19 cellular contexts compared by ENCODE assay signal in genomic region chr13:113968463-113969310, GRCh38. TPM values are rescaled to one million over a fixed set of nuclear protein-coding genes. Genes with fewer than 3 reads are reported as not detected.
DNase-seq lines count a peak whose midpoint lies in the region; ATAC-seq, FAIRE-seq and TF ChIP-seq lines count a peak whose summit lies in the region.
"Had no signal": no experiment of that assay in that cellular context is flagged by ENCODE, and none has a peak within 500 bp of the region (broad histone marks: within the 10 kb centered on the region; RNA-seq: fewer than 3 reads in every experiment).

No MANE protein-coding gene starts in this region.

- POLR2A ChIA-PET in AG04450 (lab: Yijun Ruan, JAX), result no interaction called here
- POLR2A ChIA-PET in H1 (lab: Charles Lee; ENCODE audit: partially characterized antibody), result no interaction called here

- no peak for TF ChIP-seq POLR2A in H1 (IDR thresholded peaks at IDR 0.05; ENCODE audit: control extremely low read depth in 1 of 2, low read depth in 2 of 2, low read length in 2 of 2)

- DNase-seq in AG04450 (ENCODE audit: low read depth, low spot score) (no peak), HFF-Myc (ENCODE audit: extremely low read depth, low read depth) (no peak), H1 (ENCODE audit: low read depth in 1 of 2, low spot score in 2 of 2) (no peak), mucosa of descending colon (peak in 2 of 3 donors; percentile 21 to 34), NCI-H1694 (lab: John Stamatoyannopoulos, UW) (no peak), NCI-H146 treated with DMSO at 0.1 percent for 48 hours (lab: John Stamatoyannopoulos, UW; ENCODE audit: unreplicated experiment) (no peak), D341Med (ENCODE audit: low spot score) (no peak)
- DNase-seq: activated CD8-positive, alpha-beta T cell treated with anti-CD3 and anti-CD28 coated beads, Interleukin-2, amount 10 ng/mL, durations not matched to agents 7 days and 5 days; activated naive CD4-positive, alpha-beta T cell treated with anti-CD3 and anti-CD28 coated beads, Interleukin-2, amount 10 ng/mL, durations not matched to agents 7 days and 5 days; activated T-cell treated with anti-CD3 and anti-CD28 coated beads, Interleukin-2, amount 50 U/mL, for 4 hours; anterior cingulate cortex; Kasumi-1; NCI-H1092 treated with DMSO at 0.1 percent for 48 hours; NCI-H524 treated with DMSO at 0.1 percent for 48 hours; SHP77; stimulated activated CD4-positive, alpha-beta T cell treated with anti-CD3 and anti-CD28 coated beads, Interleukin-15, amount 100 ng/mL, for 24 hours had no signal

- 90% methylated on average over 17 of the region's 17 CpGs; no CpG with 5 or more reads in 1 of the 2 experiments for WGBS in H1 (ENCODE audit: extremely low coverage in 1 of 2, insufficient coverage in 1 of 2, insufficient read length in 1 of 2, insufficient replicate concordance in 2 of 2, low coverage in 1 of 2, low lambda C conversion rate in 2 of 2, missing lambda C conversion rate in 1 of 2), 2 experiments

- H4K91ac ChIP-seq in H1 (replicated peaks; ENCODE audit: insufficient read length, low read length), result no peak overlapping the region

- H2AK5ac ChIP-seq in H1 (ENCODE audit: low read depth, low read length), result no peak overlapping the region

- no peaks in the 10 kb centered on the region for H3K27me3 ChIP-seq in AG04450 (ENCODE audit: control insufficient read depth, insufficient read depth, low read length)
- H3K27me3 ChIP-seq in H1 (replicated peaks in 1 of 4; ENCODE audit: control insufficient read depth in 3 of 4, extremely low read depth in 1 of 4, insufficient read depth in 3 of 4, low read length in 3 of 4), result no peaks in the 10 kb centered on the region

- no peak overlapping the region for H3K56ac ChIP-seq in H1 (replicated peaks; ENCODE audit: insufficient read length, low read depth, low read length)

- no peak for TF ChIP-seq EP300 in H1 (IDR thresholded peaks at IDR 0.05; ENCODE audit: borderline replicate concordance in 1 of 2, low read depth in 2 of 2, low read length in 2 of 2)

- ATAC-seq in mucosa of descending colon, result no peak
- ATAC-seq in HG03159 (IDR thresholded peaks at IDR 0.05; ENCODE audit: unreplicated experiment), result no peak
- ATAC-seq: activated CD8-positive, alpha-beta T cell treated with anti-CD3 and anti-CD28 coated beads, Interleukin-2, amount 10 ng/mL, durations not matched to agents 7 days and 5 days; activated T-cell treated with anti-CD3 and anti-CD28 coated beads, Interleukin-2, amount 50 U/mL, for 4 hours; CD8-positive, alpha-beta T cell had no signal

- H3K23me2 ChIP-seq in H1 (ENCODE audit: low read depth, low read length), result peaks cover 13% of the 10 kb centered on the region; the same call in 1 of the 2 replicates

- no peak overlapping the region for H4K5ac ChIP-seq in H1 (ENCODE audit: insufficient read length, low read depth, low read length)

- intact Hi-C loops in mucosa of descending colon (cut with DNase I, micrococcal nuclease), result no loop called here

- H2BK15ac ChIP-seq in H1 (ENCODE audit: low read length), result no peak overlapping the region

- H4K20me1 ChIP-seq in H1 (replicated peaks in 1 of 2; ENCODE audit: control insufficient read depth in 1 of 2, insufficient read depth in 2 of 2, low read length in 2 of 2), result peaks cover 0 to 8% of the 10 kb centered on the region in 2 experiments

- peak; percentile 1 to 25; a peak in 1 of 4 replicates for TF ChIP-seq RAD21 in H1 (IDR thresholded peaks at IDR 0.05 in 1 of 2, conservative IDR thresholded peaks at IDR 0.05 in 1 of 2; ENCODE audit: low read depth in 2 of 2, low read length in 2 of 2)

- H3K79me1 ChIP-seq in H1 (ENCODE audit: low read depth, low read length), result no peaks in the 10 kb centered on the region

- H3K23ac ChIP-seq in H1 (ENCODE audit: insufficient read length), result no peak overlapping the region

- H3K79me2 ChIP-seq in H1 (ENCODE audit: control insufficient read depth in 1 of 2, insufficient read depth in 2 of 2, low read length in 2 of 2), result no peaks in the 10 kb centered on the region

- no peaks in the 10 kb centered on the region for H3K36me3 ChIP-seq in H1 (ENCODE audit: control insufficient read depth in 2 of 4, insufficient read depth in 4 of 4, low read length in 3 of 4)
- no peaks in the 10 kb centered on the region for H3K36me3 ChIP-seq in mucosa of descending colon (ENCODE audit: low read depth)

- H3K9me3 ChIP-seq in AG04450 (ENCODE audit: control insufficient read depth, insufficient read depth, low read length) (peaks cover 12% of the 10 kb centered on the region; the same call in 1 of the 2 replicates), H1 (ENCODE audit: insufficient read depth in 2 of 2, low read depth in 1 of 2, low read length in 1 of 2) (peaks cover 17 to 22% of the 10 kb centered on the region in 2 experiments; a peak in 3 of 4 replicates), mucosa of descending colon (no peaks in the 10 kb centered on the region)

- H3K4me1 ChIP-seq in H1 (replicated peaks in 1 of 4; ENCODE audit: control insufficient read depth in 3 of 4, insufficient read depth in 4 of 4, low read length in 3 of 4), result no peaks in the 10 kb centered on the region
- peaks cover 22% of the 10 kb centered on the region for H3K4me1 ChIP-seq in mucosa of descending colon (ENCODE audit: low read depth)

- H2AFZ ChIP-seq in H1 (ENCODE audit: low read length), result no peak overlapping the region

- no peak overlapping the region for H3K9ac ChIP-seq in H1 (replicated peaks in 1 of 4; ENCODE audit: extremely low read depth in 1 of 4, low read depth in 3 of 4, low read length in 3 of 4)

- H3K4me3 ChIP-seq in AG04450 (ENCODE audit: low read depth, low read length) (no peak overlapping the region), HFF-Myc (replicated peaks; ENCODE audit: low read depth, low read length) (no peak overlapping the region), H1 (ENCODE audit: extremely low read depth in 1 of 4, insufficient read depth in 2 of 4, low read depth in 3 of 4, low read length in 4 of 4) (no peak overlapping the region), mucosa of descending colon (no peak overlapping the region)
- H3K4me3 ChIP-seq: coronary artery had no signal

- H3K4me2 ChIP-seq in H1 (ENCODE audit: insufficient read depth in 1 of 2, low read depth in 2 of 2, low read length in 2 of 2), result no peak overlapping the region

- H3K4ac ChIP-seq in H1 (replicated peaks; ENCODE audit: insufficient read length, low read depth, low read length), result no peak overlapping the region

- no peak overlapping the region for H2BK120ac ChIP-seq in H1 (replicated peaks; ENCODE audit: low read depth, low read length)

- TF ChIP-seq CTCF in AG04450 (IDR thresholded peaks at IDR 0.05; ENCODE audit: low read depth, low read length) (peak; percentile 15; the same call in 1 of the 2 replicates), HFF-Myc (IDR thresholded peaks at IDR 0.05; ENCODE audit: low read depth, low read length, missing control alignments) (peak; percentile 21), H1 (IDR thresholded peaks at IDR 0.05; ENCODE audit: control extremely low read depth in 1 of 3, insufficient read depth in 1 of 3, low read depth in 1 of 3, low read length in 3 of 3) (peak in 2 of 3 experiments; percentile 19 to 26; a peak in 2 of 4 replicates), mucosa of descending colon (IDR thresholded peaks at IDR 0.05) (no peak)

- H3K14ac ChIP-seq in H1 (ENCODE audit: insufficient read length), result no peak overlapping the region

- H2BK5ac ChIP-seq in H1 (ENCODE audit: low read depth, low read length), result no peak overlapping the region

- CTCF ChIA-PET in AG04450 (lab: Charles Lee), result no interaction called here
- CTCF ChIA-PET in H1 (lab: Charles Lee; ENCODE audit: partially characterized antibody), result interaction anchor here (0.7 to 2.4 kb wide), 3 partner anchors 121 to 144 kb away, joined by 3 to 8 read pairs (median 4); no protein-coding TSS in a partner anchor

- H4K8ac ChIP-seq in H1 (ENCODE audit: extremely low read depth, insufficient read depth, low read length), result 0 out of 2 replicates have a peak overlapping the region, but pooled peaks have one; percentile 14

- H2BK12ac ChIP-seq in H1 (ENCODE audit: low read depth, low read length), result no peak overlapping the region

- no peak overlapping the region for H2BK20ac ChIP-seq in H1 (ENCODE audit: low read length)

- FAIRE-seq in H1 (lab: Jason Lieb, UNC), result no peak

- H3K18ac ChIP-seq in H1 (ENCODE audit: extremely low read depth, low read length), result no peak overlapping the region

- H3K27ac ChIP-seq in AG04450 (ENCODE audit: low read depth, low read length), result no peak overlapping the region
- no peak overlapping the region for H3K27ac ChIP-seq in H1 (ENCODE audit: low read depth, low read length)
- H3K27ac ChIP-seq: coronary artery had no signal

TF ChIP-seq in H1, 55 proteins besides CTCF, POLR2A, EP300 and RAD21 (continues in another document):
- TF ChIP-seq CHD2 (IDR thresholded peaks at IDR 0.05; ENCODE audit: low read length) (no peak), YY1 (IDR thresholded peaks at IDR 0.05; ENCODE audit: low read depth, low read length) (no peak), FOSL1 (IDR thresholded peaks at IDR 0.05; ENCODE audit: insufficient read depth, low read depth, low read length) (no peak), CBX8 (IDR thresholded peaks at IDR 0.05; ENCODE audit: borderline replicate concordance, low read depth, low read length) (no peak), EGR1 (IDR thresholded peaks at IDR 0.05; ENCODE audit: borderline replicate concordance, low read depth, low read length) (no peak), SP4 (IDR thresholded peaks at IDR 0.05; ENCODE audit: low read length) (no peak), TCF12 (IDR thresholded peaks at IDR 0.05; ENCODE audit: low read depth, low read length) (no peak), CHD1 (IDR thresholded peaks at IDR 0.05; ENCODE audit: low read depth, low read length) (no peak), SIX5 (IDR thresholded peaks at IDR 0.05; ENCODE audit: low read depth, low read length) (no peak), TEAD4 (IDR thresholded peaks at IDR 0.05; ENCODE audit: low read depth, low read length) (no peak), GABPA (IDR thresholded peaks at IDR 0.05; ENCODE audit: borderline replicate concordance, insufficient read depth, low read length) (no peak), POU5F1 (IDR thresholded peaks at IDR 0.05; ENCODE audit: low read depth, low read length) (no peak)

RNA-seq across cellular contexts. Expression of gene C13orf46, which starts 5.2 kb away (rescaled TPM):
- 0.35 and 0.51 TPM in 2 replicates for polyA plus RNA-seq in AG04450 (2011; rRNA removed)
- polyA minus RNA-seq in AG04450 (2011; rRNA and poly(A)+ RNA removed), result 0.70 and 1.7 TPM in 2 replicates
- 0.21 and 0.28 TPM in 2 replicates for total RNA-seq in H1 (2021; fragmentation: NEBNext Ultra II Directional; extraction: Animal tissue kit (Norgen Biotek cat#: 25700))
- 0.23 and 0.60 TPM in 2 replicates for polyA plus RNA-seq in H1 (2011; rRNA removed)
- 0.21 TPM for polyA plus RNA-seq in H1 (2011; cell fraction: cytosol; rRNA removed)
- polyA plus RNA-seq in H1 (2011; cell fraction: nucleus; rRNA removed), result 1.2 TPM
- polyA plus RNA-seq in H1 (2012, experiment 1 of 2), result 0.09 to 0.21 TPM (median 0.11 TPM) in 3 of 4 replicates, not detected in the other
- 0.04 TPM for polyA plus RNA-seq in H1 (2012, experiment 2 of 2)
- 0.06 TPM for polyA plus RNA-seq in H1 (2013, experiment 1 of 2)
- polyA plus RNA-seq in H1 (2013, experiment 2 of 2), result 0.04 TPM
- 0.46 and 0.69 TPM in 2 replicates for polyA minus RNA-seq in H1 (2011; rRNA and poly(A)+ RNA removed)
- 0.29 TPM for polyA minus RNA-seq in H1 (2011; cell fraction: cytosol; rRNA and poly(A)+ RNA removed)
- 0.80 TPM for polyA minus RNA-seq in H1 (2011; cell fraction: nucleus; rRNA and poly(A)+ RNA removed)
- total RNA-seq in mucosa of descending colon, result 1 to 10 TPM; 1.3 to 1.8 (median 1.6) TPM

Comparison
In these comparisons a context has a peak if more than half of its experiments do, and no peak if none do; other contexts are left out.
1. DNase-seq: peak in mucosa of descending colon (2 of 3); none in AG04450 (single experiment), HFF-Myc (single experiment), H1 (0 of 2), NCI-H1694 (single experiment), NCI-H146 treated with DMSO at 0.1 percent for 48 hours (single experiment) and D341Med (single experiment).